In genomic region chr3:166013073-166013679, GRCh38 we compare ENCODE assay signal across 8 cellular contexts.
DNase-seq lines count a peak whose midpoint lies in the region; ATAC-seq and TF ChIP-seq lines count a peak whose summit lies in the region.

No MANE protein-coding gene starts in this region.

- DNase-seq in CMK (ENCODE audit: low read depth) (peak; percentile 2), HL-60 (ENCODE audit: low read depth in 1 of 2, low spot score in 1 of 2) (peak; percentile 0 to 18), OCI-M2 (lab: John Stamatoyannopoulos, UW; ENCODE audit: unreplicated experiment) (peak; percentile 27), fibroblast of mammary gland (ENCODE audit: low read depth) (peak; percentile 50), type B pancreatic cell (ENCODE audit: extremely low spot score, unreplicated experiment) (no peak), NCI-H1930 (lab: John Stamatoyannopoulos, UW) (no peak)
- DNase-seq in activated T-cell treated with anti-CD3 and anti-CD28 coated beads, Interleukin-2, amount 50 U/mL, for 72 hours, result no peak

- H3K27ac Mint-ChIP-seq in type B pancreatic cell, result no peak overlapping the region
- H3K27ac Mint-ChIP-seq in activated T-cell treated with anti-CD3 and anti-CD28 coated beads, Interleukin-2, amount 50 U/mL, for 72 hours, result no peak overlapping the region

- H3K4me1 Mint-ChIP-seq in type B pancreatic cell (ENCODE audit: unreplicated experiment), result no peaks in the 10 kb centered on the region
- no peaks in the 10 kb centered on the region for H3K4me1 Mint-ChIP-seq in activated T-cell treated with anti-CD3 and anti-CD28 coated beads, Interleukin-2, amount 50 U/mL, for 72 hours (ENCODE audit: low read depth)

- H3K36me3 Mint-ChIP-seq in type B pancreatic cell, result no peaks in the 10 kb centered on the region
- H3K36me3 Mint-ChIP-seq in activated T-cell treated with anti-CD3 and anti-CD28 coated beads, Interleukin-2, amount 50 U/mL, for 72 hours (ENCODE audit: insufficient read depth in 2 of 2), result no peaks in the 10 kb centered on the region

- H3K4me3 Mint-ChIP-seq in type B pancreatic cell, result no peak overlapping the region
- H3K4me3 Mint-ChIP-seq in activated T-cell treated with anti-CD3 and anti-CD28 coated beads, Interleukin-2, amount 50 U/mL, for 72 hours, result no peak overlapping the region

- TF ChIP-seq CTCF in HL-60 (IDR thresholded peaks at IDR 0.05; ENCODE audit: insufficient read depth, low read length) (peak; percentile 8), fibroblast of mammary gland (conservative IDR thresholded peaks at IDR 0.05; ENCODE audit: control insufficient read depth, insufficient read depth, low read depth, low read length) (peak; percentile 42), type B pancreatic cell (conservative IDR thresholded peaks at IDR 0.05) (peak; percentile 84)

- H3K27ac ChIP-seq in HL-60 (replicated peaks), result no peak overlapping the region

- ATAC-seq in activated T-cell treated with anti-CD3 and anti-CD28 coated beads, Interleukin-2, amount 50 U/mL, for 72 hours (replicated peaks in 1 of 2), result no peak
- no peak for ATAC-seq in GM21423 (IDR thresholded peaks at IDR 0.05; ENCODE audit: unreplicated experiment)

- no peaks in the 10 kb centered on the region for H3K27me3 ChIP-seq in HL-60 (ENCODE audit: insufficient read depth, poor library complexity, severe bottlenecking)

- H3K4me3 ChIP-seq in HL-60 (replicated peaks; ENCODE audit: insufficient read depth, low read length) (no peak overlapping the region), fibroblast of mammary gland (ENCODE audit: control insufficient read depth, low read depth, low read length) (no peak overlapping the region)

- no peaks in the 10 kb centered on the region for H3K27me3 Mint-ChIP-seq in type B pancreatic cell
- no peaks in the 10 kb centered on the region for H3K27me3 Mint-ChIP-seq in activated T-cell treated with anti-CD3 and anti-CD28 coated beads, Interleukin-2, amount 50 U/mL, for 72 hours (ENCODE audit: low read depth)

- no peaks in the 10 kb centered on the region for H3K9me3 Mint-ChIP-seq in type B pancreatic cell
- peaks cover 4 to 6% of the 10 kb centered on the region in 2 donors for H3K9me3 Mint-ChIP-seq in activated T-cell treated with anti-CD3 and anti-CD28 coated beads, Interleukin-2, amount 50 U/mL, for 72 hours

Comparison
In these comparisons a context has a peak if more than half of its experiments do, and no peak if none do; other contexts are left out.
1. DNase-seq: peak in CMK (single experiment), HL-60 (2 of 2), OCI-M2 (single experiment) and fibroblast of mammary gland (single experiment); none in type B pancreatic cell (single experiment), NCI-H1930 (0 of 2) and activated T-cell treated with anti-CD3 and anti-CD28 coated beads, Interleukin-2, amount 50 U/mL, for 72 hours (0 of 2).
2. CTCF ChIP-seq: peak in every context shown above with its lines; median percentile 84 in type B pancreatic cell; 42 in fibroblast of mammary gland; 8 in HL-60.